Comparison of ENCODE assay signal across 16 cellular contexts in the genomic region with DNA sequence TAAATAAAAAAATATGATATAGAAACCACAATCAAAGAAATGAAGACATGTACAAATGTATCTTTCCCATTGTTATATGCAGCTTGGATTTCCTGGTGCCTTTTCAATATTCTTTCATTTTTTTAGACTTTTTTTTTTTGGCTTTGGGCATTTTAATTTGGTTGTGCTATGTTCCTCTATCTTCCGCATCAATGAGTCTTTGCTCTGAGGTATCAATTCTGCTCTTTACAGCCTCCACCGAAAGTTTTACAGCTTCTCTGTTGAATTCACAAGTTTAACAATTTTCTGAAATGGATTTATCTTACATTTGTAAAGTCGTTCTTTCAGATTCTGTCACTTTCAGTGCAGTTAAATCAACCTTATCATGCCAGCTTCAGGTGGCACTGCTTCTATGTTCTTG. TPM values are rescaled to one million over a fixed set of nuclear protein-coding genes. Genes with fewer than 3 reads are reported as not detected.
DNase-seq lines count a peak whose midpoint lies in the region; ATAC-seq, FAIRE-seq and TF ChIP-seq lines count a peak whose summit lies in the region.
"Had no signal": no experiment of that assay in that cellular context is flagged by ENCODE, and none has a peak within 500 bp of the region (broad histone marks: within the 10 kb centered on the region; RNA-seq: fewer than 3 reads in every experiment).

No MANE protein-coding gene starts in this region.

- ATAC-seq in activated B cell treated with CpG ODN at 0.5 μM for 24 hours (ENCODE audit: low read depth) (peak; percentile 57), GM18519 (IDR thresholded peaks at IDR 0.05; ENCODE audit: low FRiP score, unreplicated experiment) (no peak), GM18517 (IDR thresholded peaks at IDR 0.05; ENCODE audit: unreplicated experiment) (no peak), HG03025 (IDR thresholded peaks at IDR 0.05; ENCODE audit: low FRiP score, unreplicated experiment) (no peak)
- peak; percentile 55 for ATAC-seq in stimulated activated memory B cell treated with anti-CD40 and anti-IgM and Interleukin-4, amounts not matched to agents 10 μg/mL and 1 μg/mL and 100 μg/mL, for 72 hours
- ATAC-seq: K562 had no signal

- peak overlapping the region; percentile 85 for H3K27ac Mint-ChIP-seq in activated B cell treated with CpG ODN at 0.5 μM for 24 hours
- peak overlapping the region; percentile 79 for H3K27ac Mint-ChIP-seq in stimulated activated memory B cell treated with anti-CD40 and anti-IgM and Interleukin-4, amounts not matched to agents 10 μg/mL and 1 μg/mL and 100 μg/mL, for 72 hours
- H3K27ac Mint-ChIP-seq: CD4-positive, alpha-beta T cell had no signal

- H3K9me3 Mint-ChIP-seq in activated B cell treated with CpG ODN at 0.5 μM for 24 hours: no peaks in the 10 kb centered on the region
- H3K9me3 Mint-ChIP-seq in stimulated activated memory B cell treated with anti-CD40 and anti-IgM and Interleukin-4, amounts not matched to agents 10 μg/mL and 1 μg/mL and 100 μg/mL, for 72 hours: peaks cover 3% of the 10 kb centered on the region
- H3K9me3 Mint-ChIP-seq: CD4-positive, alpha-beta T cell had no signal

- peaks cover 23% of the 10 kb centered on the region for H3K36me3 Mint-ChIP-seq in activated B cell treated with CpG ODN at 0.5 μM for 24 hours (ENCODE audit: low read depth)
- peaks cover 33% of the 10 kb centered on the region for H3K36me3 Mint-ChIP-seq in stimulated activated memory B cell treated with anti-CD40 and anti-IgM and Interleukin-4, amounts not matched to agents 10 μg/mL and 1 μg/mL and 100 μg/mL, for 72 hours

- TF ChIP-seq POLR2A in GM12892 (IDR thresholded peaks at IDR 0.05; ENCODE audit: low read depth, low read length): no peak

- H3K4me3 Mint-ChIP-seq in activated B cell treated with CpG ODN at 0.5 μM for 24 hours: peak overlapping the region; percentile 66
- peak overlapping the region; percentile 46 for H3K4me3 Mint-ChIP-seq in stimulated activated memory B cell treated with anti-CD40 and anti-IgM and Interleukin-4, amounts not matched to agents 10 μg/mL and 1 μg/mL and 100 μg/mL, for 72 hours
- H3K4me3 Mint-ChIP-seq: CD4-positive, alpha-beta T cell had no signal

- POLR2A ChIA-PET in activated B cell treated with CpG ODN at 0.5 μM for 24 hours (lab: Charles Lee): interaction anchor here (0.7 to 1.2 kb wide), 3 partner anchors 9 to 104 kb away, joined by 3 to 5 read pairs (median 3); no protein-coding TSS in a partner anchor

- peak; percentile 27 for FAIRE-seq in GM12892 (lab: Jason Lieb, UNC)
- FAIRE-seq: A204.1, D721Med, G401.6, K562 had no signal

- no peak for TF ChIP-seq CTCF in activated B cell treated with CpG ODN at 0.5 μM for 24 hours (IDR thresholded peaks at IDR 0.05)

- no peak for DNase-seq in GM12892 (ENCODE audit: insufficient read length)
- peak; percentile 17 for DNase-seq in KBM-7
- DNase-seq in activated B cell treated with CpG ODN at 0.5 μM for 24 hours: no peak
- no peak for DNase-seq in NOMO-1 treated with dmso at 0.1 percent for 144 hours (lab: John Stamatoyannopoulos, UW; ENCODE audit: unreplicated experiment)
- DNase-seq: ACHN; Caco-2; CD4-positive, alpha-beta T cell; Kasumi-1 had no signal

- peaks cover 36% of the 10 kb centered on the region for H3K4me1 Mint-ChIP-seq in activated B cell treated with CpG ODN at 0.5 μM for 24 hours
- peaks cover 37% of the 10 kb centered on the region for H3K4me1 Mint-ChIP-seq in stimulated activated memory B cell treated with anti-CD40 and anti-IgM and Interleukin-4, amounts not matched to agents 10 μg/mL and 1 μg/mL and 100 μg/mL, for 72 hours

- CTCF ChIA-PET in activated B cell treated with CpG ODN at 0.5 μM for 24 hours (lab: Charles Lee): interaction anchor here (1.6 kb wide), 1 partner anchor 20 kb away, joined by 4 read pairs; no protein-coding TSS in a partner anchor

- intact Hi-C loops in activated B cell treated with CpG ODN at 0.5 μM for 24 hours (cut with micrococcal nuclease): loop anchor here (2.0 kb wide), 1 partner anchor 103 kb away; no protein-coding TSS in a partner anchor

- in situ Hi-C loops in KBM-7 (cut with MboI; ENCODE audit: low pct_unique_long_range_greater_than_20kb, low sequenced_read_pairs): no loop called here

- H3K27me3 Mint-ChIP-seq in activated B cell treated with CpG ODN at 0.5 μM for 24 hours: no peaks in the 10 kb centered on the region
- H3K27me3 Mint-ChIP-seq in stimulated activated memory B cell treated with anti-CD40 and anti-IgM and Interleukin-4, amounts not matched to agents 10 μg/mL and 1 μg/mL and 100 μg/mL, for 72 hours: no peaks in the 10 kb centered on the region
- H3K27me3 Mint-ChIP-seq: CD4-positive, alpha-beta T cell had no signal

RNA-seq across cellular contexts. Expression of gene OMA1, which starts 50.5 kb away (rescaled TPM):
- polyA plus RNA-seq in GM12892 (2012; ENCODE audit: missing spikeins): 42.6 TPM
- total RNA-seq in activated B cell treated with CpG ODN at 0.5 μM for 24 hours: 47.8 and 48.7 TPM in 2 replicates

Comparison
In these comparisons a context has a peak if more than half of its experiments do, and no peak if none do; other contexts are left out.
1. ATAC-seq: peak in activated B cell treated with CpG ODN at 0.5 μM for 24 hours (single experiment) and stimulated activated memory B cell treated with anti-CD40 and anti-IgM and Interleukin-4, amounts not matched to agents 10 μg/mL and 1 μg/mL and 100 μg/mL, for 72 hours (single experiment); none in GM18519 (single experiment), GM18517 (single experiment) and HG03025 (single experiment).